Comparison of ENCODE assay signal across 1 cellular context in the genomic region with DNA sequence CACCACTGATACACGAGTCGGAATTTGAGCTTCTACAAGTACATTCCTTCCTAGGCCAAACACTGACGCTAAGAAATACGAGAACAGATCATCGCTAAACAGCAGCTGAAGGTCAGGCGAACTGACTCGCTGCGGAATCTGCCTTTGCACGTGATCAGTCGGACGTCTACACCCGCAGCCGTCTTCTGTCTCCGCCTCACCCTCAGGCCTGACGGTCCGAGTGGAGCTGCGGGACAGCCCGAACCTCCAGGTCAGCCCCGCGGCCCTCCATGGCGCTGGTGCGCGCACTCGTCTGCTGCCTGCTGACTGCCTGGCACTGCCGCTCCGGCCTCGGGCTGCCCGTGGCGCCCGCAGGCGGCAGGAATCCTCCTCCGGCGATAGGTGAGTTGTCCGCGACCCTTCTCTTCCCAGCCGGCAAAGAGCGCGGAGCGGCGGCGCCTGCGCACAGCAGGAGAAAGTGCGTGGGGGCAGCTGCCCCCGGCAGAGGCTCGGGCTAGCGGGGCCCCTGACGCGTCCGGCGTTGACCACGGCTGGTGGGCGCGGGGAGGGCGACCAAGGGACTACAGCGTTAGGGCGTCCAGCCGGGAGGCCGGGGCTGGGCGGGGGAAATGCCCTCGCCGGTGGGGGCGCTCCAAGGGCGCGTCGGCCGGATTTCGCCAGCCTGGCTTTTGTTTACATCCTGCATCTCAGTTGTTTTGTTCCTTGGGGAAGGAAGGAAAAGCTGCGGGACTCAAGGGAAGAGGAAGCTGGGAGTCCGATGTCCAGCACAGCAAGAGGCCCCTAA.
A peak's percentile ranks its signal among the peaks of the same experiment; 100 is the strongest.
TF ChIP-seq lines count a peak whose summit lies in the region.

A gene with protein sequence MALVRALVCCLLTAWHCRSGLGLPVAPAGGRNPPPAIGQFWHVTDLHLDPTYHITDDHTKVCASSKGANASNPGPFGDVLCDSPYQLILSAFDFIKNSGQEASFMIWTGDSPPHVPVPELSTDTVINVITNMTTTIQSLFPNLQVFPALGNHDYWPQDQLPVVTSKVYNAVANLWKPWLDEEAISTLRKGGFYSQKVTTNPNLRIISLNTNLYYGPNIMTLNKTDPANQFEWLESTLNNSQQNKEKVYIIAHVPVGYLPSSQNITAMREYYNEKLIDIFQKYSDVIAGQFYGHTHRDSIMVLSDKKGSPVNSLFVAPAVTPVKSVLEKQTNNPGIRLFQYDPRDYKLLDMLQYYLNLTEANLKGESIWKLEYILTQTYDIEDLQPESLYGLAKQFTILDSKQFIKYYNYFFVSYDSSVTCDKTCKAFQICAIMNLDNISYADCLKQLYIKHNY (plus strand): TSS at position 181 of the 784 bp plus-strand sequence. CDS start 89 bp downstream, at position 270.

TF ChIP-seq in HepG2, 621 proteins besides CTCF, POLR2A, EP300 and RAD21 (continued from another document and continues in another):
- TF ChIP-seq, protein P1, sequence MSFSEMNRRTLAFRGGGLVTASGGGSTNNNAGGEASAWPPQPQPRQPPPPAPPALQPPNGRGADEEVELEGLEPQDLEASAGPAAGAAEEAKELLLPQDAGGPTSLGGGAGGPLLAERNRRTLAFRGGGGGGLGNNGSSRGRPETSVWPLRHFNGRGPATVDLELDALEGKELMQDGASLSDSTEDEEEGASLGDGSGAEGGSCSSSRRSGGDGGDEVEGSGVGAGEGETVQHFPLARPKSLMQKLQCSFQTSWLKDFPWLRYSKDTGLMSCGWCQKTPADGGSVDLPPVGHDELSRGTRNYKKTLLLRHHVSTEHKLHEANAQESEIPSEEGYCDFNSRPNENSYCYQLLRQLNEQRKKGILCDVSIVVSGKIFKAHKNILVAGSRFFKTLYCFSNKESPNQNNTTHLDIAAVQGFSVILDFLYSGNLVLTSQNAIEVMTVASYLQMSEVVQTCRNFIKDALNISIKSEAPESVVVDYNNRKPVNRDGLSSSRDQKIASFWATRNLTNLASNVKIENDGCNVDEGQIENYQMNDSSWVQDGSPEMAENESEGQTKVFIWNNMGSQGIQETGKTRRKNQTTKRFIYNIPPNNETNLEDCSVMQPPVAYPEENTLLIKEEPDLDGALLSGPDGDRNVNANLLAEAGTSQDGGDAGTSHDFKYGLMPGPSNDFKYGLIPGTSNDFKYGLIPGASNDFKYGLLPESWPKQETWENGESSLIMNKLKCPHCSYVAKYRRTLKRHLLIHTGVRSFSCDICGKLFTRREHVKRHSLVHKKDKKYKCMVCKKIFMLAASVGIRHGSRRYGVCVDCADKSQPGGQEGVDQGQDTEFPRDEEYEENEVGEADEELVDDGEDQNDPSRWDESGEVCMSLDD (CRISPR knock-in tag; IDR thresholded peaks at IDR 0.05; ENCODE audit: borderline replicate concordance): peak; percentile 80; the same call in 1 of the 2 replicates
- TF ChIP-seq BORCS8-MEF2B (CRISPR knock-in tag; IDR thresholded peaks at IDR 0.05) (peak; percentile 93), CHD4 (IDR thresholded peaks at IDR 0.05; ENCODE audit: borderline replicate concordance, low read length) (no peak), FOSL1 (CRISPR knock-in tag; IDR thresholded peaks at IDR 0.05; ENCODE audit: borderline replicate concordance) (peak; percentile 14; the same call in 1 of the 2 replicates), IKZF4 (CRISPR knock-in tag; IDR thresholded peaks at IDR 0.05; ENCODE audit: borderline replicate concordance, low read depth, not compliant biosample characterization) (no peak), MTA1 (CRISPR knock-in tag; IDR thresholded peaks at IDR 0.05; ENCODE audit: borderline replicate concordance) (peak; percentile 98), ZSCAN9 (CRISPR knock-in tag; IDR thresholded peaks at IDR 0.05; ENCODE audit: borderline replicate concordance) (peak; percentile 97), TEAD3 (CRISPR knock-in tag; optimal IDR thresholded peaks at IDR 0.05; ENCODE audit: borderline replicate concordance) (peak; percentile 100), KAT8 (CRISPR knock-in tag; IDR thresholded peaks at IDR 0.05) (peak; percentile 91), HNRNPK (IDR thresholded peaks at IDR 0.05; ENCODE audit: low read depth, low read length, poor library complexity, severe bottlenecking) (peak; percentile 68), FIP1L1 (IDR thresholded peaks at IDR 0.05; ENCODE audit: borderline replicate concordance, insufficient read depth, low read depth, low read length) (no peak), ZNF773 (CRISPR knock-in tag; IDR thresholded peaks at IDR 0.05; ENCODE audit: borderline replicate concordance) (peak; percentile 39; the same call in 1 of the 2 replicates), GLI4 (CRISPR knock-in tag; IDR thresholded peaks at IDR 0.05; ENCODE audit: borderline replicate concordance) (peak; percentile 50; the same call in 1 of the 2 replicates), HNRNPUL1 (IDR thresholded peaks at IDR 0.05; ENCODE audit: low read depth, low read length) (peak; percentile 81), KDM2A (CRISPR knock-in tag; IDR thresholded peaks at IDR 0.05; ENCODE audit: borderline replicate concordance, low read depth) (peak; percentile 99), DR1 (CRISPR knock-in tag; IDR thresholded peaks at IDR 0.05) (no peak; the same call in 1 of the 2 replicates), RBM39 (IDR thresholded peaks at IDR 0.05; ENCODE audit: low read depth, low read length, poor library complexity, severe bottlenecking) (peak; percentile 50), TGIF2 (CRISPR knock-in tag; IDR thresholded peaks at IDR 0.05) (0 out of 2 replicates have a peak, but pooled peaks have one; percentile 25), ZNF792 (CRISPR knock-in tag; IDR thresholded peaks at IDR 0.05) (peak; percentile 88), KDM1A (CRISPR knock-in tag; IDR thresholded peaks at IDR 0.05) (0 out of 2 replicates have a peak, but pooled peaks have one; percentile 12), BRCA1 (CRISPR knock-in tag; IDR thresholded peaks at IDR 0.05) (peak; percentile 81; the same call in 1 of the 2 replicates), RNF2 (conservative IDR thresholded peaks at IDR 0.05; ENCODE audit: low read depth) (peak; percentile 88), ISL2 (CRISPR knock-in tag; IDR thresholded peaks at IDR 0.05) (peak; percentile 84; the same call in 1 of the 2 replicates), MTF2 (CRISPR knock-in tag; IDR thresholded peaks at IDR 0.05; ENCODE audit: borderline replicate concordance) (peak; percentile 98), TCF7 (IDR thresholded peaks at IDR 0.05; ENCODE audit: low read depth) (no peak; the same call in 1 of the 2 replicates), ZNF432 (CRISPR knock-in tag; IDR thresholded peaks at IDR 0.05; ENCODE audit: borderline replicate concordance) (no peak), PPARG (CRISPR knock-in tag; conservative IDR thresholded peaks at IDR 0.05) (0 out of 2 replicates have a peak, but pooled peaks have one; percentile 9), ZNF607 (CRISPR knock-in tag; IDR thresholded peaks at IDR 0.05; ENCODE audit: borderline replicate concordance) (peak; percentile 99), SIX1 (CRISPR knock-in tag; IDR thresholded peaks at IDR 0.05; ENCODE audit: borderline replicate concordance) (no peak; the same call in none of the 2 replicates), ZSCAN25 (CRISPR knock-in tag; IDR thresholded peaks at IDR 0.05) (peak; percentile 84), SUZ12 (IDR thresholded peaks at IDR 0.05; ENCODE audit: low read depth, low read length) (no peak), HOXA5 (CRISPR knock-in tag; IDR thresholded peaks at IDR 0.05) (peak; percentile 95; the same call in 1 of the 2 replicates), KLF11 (CRISPR knock-in tag; IDR thresholded peaks at IDR 0.05) (0 out of 2 replicates have a peak, but pooled peaks have one; percentile 67), ZC3H4 (CRISPR knock-in tag; IDR thresholded peaks at IDR 0.05; ENCODE audit: borderline replicate concordance) (no peak), CC2D1A (CRISPR knock-in tag; IDR thresholded peaks at IDR 0.05) (no peak)
- TF ChIP-seq, protein P2, sequence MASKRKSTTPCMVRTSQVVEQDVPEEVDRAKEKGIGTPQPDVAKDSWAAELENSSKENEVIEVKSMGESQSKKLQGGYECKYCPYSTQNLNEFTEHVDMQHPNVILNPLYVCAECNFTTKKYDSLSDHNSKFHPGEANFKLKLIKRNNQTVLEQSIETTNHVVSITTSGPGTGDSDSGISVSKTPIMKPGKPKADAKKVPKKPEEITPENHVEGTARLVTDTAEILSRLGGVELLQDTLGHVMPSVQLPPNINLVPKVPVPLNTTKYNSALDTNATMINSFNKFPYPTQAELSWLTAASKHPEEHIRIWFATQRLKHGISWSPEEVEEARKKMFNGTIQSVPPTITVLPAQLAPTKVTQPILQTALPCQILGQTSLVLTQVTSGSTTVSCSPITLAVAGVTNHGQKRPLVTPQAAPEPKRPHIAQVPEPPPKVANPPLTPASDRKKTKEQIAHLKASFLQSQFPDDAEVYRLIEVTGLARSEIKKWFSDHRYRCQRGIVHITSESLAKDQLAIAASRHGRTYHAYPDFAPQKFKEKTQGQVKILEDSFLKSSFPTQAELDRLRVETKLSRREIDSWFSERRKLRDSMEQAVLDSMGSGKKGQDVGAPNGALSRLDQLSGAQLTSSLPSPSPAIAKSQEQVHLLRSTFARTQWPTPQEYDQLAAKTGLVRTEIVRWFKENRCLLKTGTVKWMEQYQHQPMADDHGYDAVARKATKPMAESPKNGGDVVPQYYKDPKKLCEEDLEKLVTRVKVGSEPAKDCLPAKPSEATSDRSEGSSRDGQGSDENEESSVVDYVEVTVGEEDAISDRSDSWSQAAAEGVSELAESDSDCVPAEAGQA (IDR thresholded peaks at IDR 0.05; ENCODE audit: low read depth): peak; percentile 74; the same call in 1 of the 2 replicates
- TF ChIP-seq, protein P2 (CRISPR knock-in tag; IDR thresholded peaks at IDR 0.05; ENCODE audit: borderline replicate concordance): peak; percentile 84; the same call in 1 of the 2 replicates
- TF ChIP-seq, protein P3, sequence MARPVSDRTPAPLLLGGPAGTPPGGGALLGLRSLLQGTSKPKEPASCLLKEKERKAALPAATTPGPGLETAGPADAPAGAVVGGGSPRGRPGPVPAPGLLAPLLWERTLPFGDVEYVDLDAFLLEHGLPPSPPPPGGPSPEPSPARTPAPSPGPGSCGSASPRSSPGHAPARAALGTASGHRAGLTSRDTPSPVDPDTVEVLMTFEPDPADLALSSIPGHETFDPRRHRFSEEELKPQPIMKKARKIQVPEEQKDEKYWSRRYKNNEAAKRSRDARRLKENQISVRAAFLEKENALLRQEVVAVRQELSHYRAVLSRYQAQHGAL (CRISPR knock-in tag; IDR thresholded peaks at IDR 0.05; ENCODE audit: not compliant biosample characterization): peak; percentile 47
- TF ChIP-seq, protein P4, sequence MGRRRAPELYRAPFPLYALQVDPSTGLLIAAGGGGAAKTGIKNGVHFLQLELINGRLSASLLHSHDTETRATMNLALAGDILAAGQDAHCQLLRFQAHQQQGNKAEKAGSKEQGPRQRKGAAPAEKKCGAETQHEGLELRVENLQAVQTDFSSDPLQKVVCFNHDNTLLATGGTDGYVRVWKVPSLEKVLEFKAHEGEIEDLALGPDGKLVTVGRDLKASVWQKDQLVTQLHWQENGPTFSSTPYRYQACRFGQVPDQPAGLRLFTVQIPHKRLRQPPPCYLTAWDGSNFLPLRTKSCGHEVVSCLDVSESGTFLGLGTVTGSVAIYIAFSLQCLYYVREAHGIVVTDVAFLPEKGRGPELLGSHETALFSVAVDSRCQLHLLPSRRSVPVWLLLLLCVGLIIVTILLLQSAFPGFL (CRISPR knock-in tag; IDR thresholded peaks at IDR 0.05): 0 out of 2 replicates have a peak, but pooled peaks have one; percentile 23
- TF ChIP-seq, protein P5, sequence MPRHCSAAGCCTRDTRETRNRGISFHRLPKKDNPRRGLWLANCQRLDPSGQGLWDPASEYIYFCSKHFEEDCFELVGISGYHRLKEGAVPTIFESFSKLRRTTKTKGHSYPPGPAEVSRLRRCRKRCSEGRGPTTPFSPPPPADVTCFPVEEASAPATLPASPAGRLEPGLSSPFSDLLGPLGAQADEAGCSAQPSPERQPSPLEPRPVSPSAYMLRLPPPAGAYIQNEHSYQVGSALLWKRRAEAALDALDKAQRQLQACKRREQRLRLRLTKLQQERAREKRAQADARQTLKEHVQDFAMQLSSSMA (CRISPR knock-in tag; IDR thresholded peaks at IDR 0.05): peak; percentile 69; the same call in 1 of the 2 replicates
- TF ChIP-seq, protein P6, sequence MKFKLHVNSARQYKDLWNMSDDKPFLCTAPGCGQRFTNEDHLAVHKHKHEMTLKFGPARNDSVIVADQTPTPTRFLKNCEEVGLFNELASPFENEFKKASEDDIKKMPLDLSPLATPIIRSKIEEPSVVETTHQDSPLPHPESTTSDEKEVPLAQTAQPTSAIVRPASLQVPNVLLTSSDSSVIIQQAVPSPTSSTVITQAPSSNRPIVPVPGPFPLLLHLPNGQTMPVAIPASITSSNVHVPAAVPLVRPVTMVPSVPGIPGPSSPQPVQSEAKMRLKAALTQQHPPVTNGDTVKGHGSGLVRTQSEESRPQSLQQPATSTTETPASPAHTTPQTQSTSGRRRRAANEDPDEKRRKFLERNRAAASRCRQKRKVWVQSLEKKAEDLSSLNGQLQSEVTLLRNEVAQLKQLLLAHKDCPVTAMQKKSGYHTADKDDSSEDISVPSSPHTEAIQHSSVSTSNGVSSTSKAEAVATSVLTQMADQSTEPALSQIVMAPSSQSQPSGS (CRISPR knock-in tag; IDR thresholded peaks at IDR 0.05): peak; percentile 43
- TF ChIP-seq, protein P7, sequence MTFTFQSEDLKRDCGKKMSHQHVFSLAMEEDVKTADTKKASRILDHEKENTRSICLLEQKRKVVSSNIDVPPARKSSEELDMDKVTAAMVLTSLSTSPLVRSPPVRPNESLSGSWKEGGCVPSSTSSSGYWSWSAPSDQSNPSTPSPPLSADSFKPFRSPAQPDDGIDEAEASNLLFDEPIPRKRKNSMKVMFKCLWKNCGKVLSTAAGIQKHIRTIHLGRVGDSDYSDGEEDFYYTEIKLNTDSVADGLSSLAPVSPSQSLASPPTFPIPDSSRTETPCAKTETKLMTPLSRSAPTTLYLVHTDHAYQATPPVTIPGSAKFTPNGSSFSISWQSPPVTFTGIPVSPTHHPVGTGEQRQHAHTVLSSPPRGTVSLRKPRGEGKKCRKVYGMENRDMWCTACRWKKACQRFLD (CRISPR knock-in tag; IDR thresholded peaks at IDR 0.05; ENCODE audit: borderline replicate concordance): no peak
